Comparison of ENCODE assay signal across 21 cellular contexts in the genomic region with DNA sequence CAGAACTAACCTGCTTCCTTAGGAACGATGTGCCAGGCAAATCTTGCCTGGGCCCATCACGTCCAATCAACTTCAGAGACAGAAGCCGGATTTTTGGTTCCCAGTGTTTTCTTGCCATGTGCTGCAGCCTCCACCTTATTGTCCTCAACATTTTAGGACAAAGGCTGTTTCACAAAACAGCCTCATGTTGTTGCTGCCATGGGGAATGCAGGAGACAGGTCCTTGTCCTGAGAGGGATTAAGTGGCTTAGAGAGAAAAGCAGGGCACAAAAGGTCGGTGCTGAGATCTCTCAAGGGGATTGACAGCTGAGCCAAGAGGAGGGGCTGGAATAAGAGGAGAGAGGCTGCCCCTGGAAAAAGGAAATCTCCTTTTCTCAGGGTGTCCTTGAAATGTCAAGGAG. TPM values are rescaled to one million over a fixed set of nuclear protein-coding genes. Genes with fewer than 3 reads are reported as not detected.
DNase-seq lines count a peak whose midpoint lies in the region; ATAC-seq and TF ChIP-seq lines count a peak whose summit lies in the region.
"Had no signal": no experiment of that assay in that cellular context is flagged by ENCODE, and none has a peak within 500 bp of the region (broad histone marks: within the 10 kb centered on the region; RNA-seq: fewer than 3 reads in every experiment).

No MANE protein-coding gene starts in this region.

- no peak overlapping the region for H3K4me2 ChIP-seq in trophoblast cell (ENCODE audit: low read length)

- no peak overlapping the region for H3K4ac ChIP-seq in trophoblast cell (ENCODE audit: low read depth, low read length)

- H3K4me3 ChIP-seq in WERI-Rb-1 (ENCODE audit: low read depth, low read length): no peak overlapping the region
- peak overlapping the region; percentile 39 for H3K4me3 ChIP-seq in trophoblast cell (ENCODE audit: low read depth, low read length)
- H3K4me3 ChIP-seq in mucosa of descending colon: no peak overlapping the region
- no peak overlapping the region for H3K4me3 ChIP-seq in adrenal gland
- no peak overlapping the region for H3K4me3 ChIP-seq in dorsolateral prefrontal cortex
- H3K4me3 ChIP-seq: uterus had no signal

- no peaks in the 10 kb centered on the region for H3K79me2 ChIP-seq in trophoblast cell (ENCODE audit: control insufficient read depth, insufficient read depth, low read length, poor library complexity)

- H3K27me3 ChIP-seq in WERI-Rb-1 (ENCODE audit: insufficient read depth, low read depth, severe bottlenecking) (no peaks in the 10 kb centered on the region), trophoblast cell (ENCODE audit: insufficient read depth, low read length) (no peaks in the 10 kb centered on the region), adrenal gland (no peaks in the 10 kb centered on the region), dorsolateral prefrontal cortex (no peaks in the 10 kb centered on the region)
- H3K27me3 ChIP-seq: BE2C, uterus had no signal

- H3K79me1 ChIP-seq in trophoblast cell (ENCODE audit: low read length): no peaks in the 10 kb centered on the region

- no peak overlapping the region for H2AFZ ChIP-seq in trophoblast cell (ENCODE audit: insufficient read depth, low read length, poor library complexity)

- H2BK120ac ChIP-seq in trophoblast cell (ENCODE audit: insufficient read depth, low read length, poor library complexity): no peak overlapping the region

- intact Hi-C loops in mucosa of descending colon (cut with DNase I, micrococcal nuclease) (no loop called here), adrenal gland (cut with DNase I) (no loop called here), dorsolateral prefrontal cortex (cut with DNase I) (no loop called here)

- H4K12ac ChIP-seq in trophoblast cell (ENCODE audit: low read depth, low read length): no peak overlapping the region

- TF ChIP-seq CTCF in WERI-Rb-1 (IDR thresholded peaks at IDR 0.05; ENCODE audit: low read depth, low read length) (no peak), mucosa of descending colon (IDR thresholded peaks at IDR 0.05) (no peak), adrenal gland (IDR thresholded peaks at IDR 0.05) (no peak), dorsolateral prefrontal cortex (IDR thresholded peaks at IDR 0.05 in 54 of 56, conservative IDR thresholded peaks at IDR 0.05 in 2 of 56; ENCODE audit: low read depth in 1 of 56, partially characterized antibody in 56 of 56) (no peak)

- H3K18ac ChIP-seq in trophoblast cell (ENCODE audit: low read length): no peak overlapping the region

- no peaks in the 10 kb centered on the region for H3K4me1 ChIP-seq in trophoblast cell (ENCODE audit: control insufficient read depth in 1 of 2, insufficient read depth in 2 of 2, low read length in 2 of 2)
- no peaks in the 10 kb centered on the region for H3K4me1 ChIP-seq in mucosa of descending colon (ENCODE audit: low read depth)
- no peaks in the 10 kb centered on the region for H3K4me1 ChIP-seq in adrenal gland (replicated peaks in 1 of 2)
- H3K4me1 ChIP-seq: BE2C, uterus had no signal

- H3K14ac ChIP-seq in trophoblast cell (ENCODE audit: low read length): no peak overlapping the region

- no CpG with 5 or more reads among the region's 4 CpGs for WGBS in trophoblast cell (ENCODE audit: extremely low coverage, insufficient coverage, insufficient read length)
- WGBS in adrenal gland, 4 donors: 52 to 72% (median 61%) methylated on average over 4 of the region's 4 CpGs

- H2AK5ac ChIP-seq in trophoblast cell (ENCODE audit: low read length): no peak overlapping the region

- H3K9ac ChIP-seq in trophoblast cell (ENCODE audit: low read length): no peak overlapping the region

- no peak overlapping the region for H4K8ac ChIP-seq in trophoblast cell (ENCODE audit: low read depth, low read length)

- no peak overlapping the region for H2BK12ac ChIP-seq in trophoblast cell (ENCODE audit: low read length)

- ATAC-seq in mucosa of descending colon: no peak
- ATAC-seq: HCT116, left colon had no signal

- no peaks in the 10 kb centered on the region for H3K9me3 ChIP-seq in WERI-Rb-1 (ENCODE audit: severe bottlenecking)
- peaks cover 2% of the 10 kb centered on the region for H3K9me3 ChIP-seq in trophoblast cell (ENCODE audit: insufficient read depth, low read depth, low read length)
- H3K9me3 ChIP-seq in mucosa of descending colon: no peaks in the 10 kb centered on the region
- no peaks in the 10 kb centered on the region for H3K9me3 ChIP-seq in adrenal gland (replicated peaks in 1 of 3)
- H3K9me3 ChIP-seq: BE2C, uterus had no signal

- H2BK5ac ChIP-seq in trophoblast cell (ENCODE audit: low read depth, low read length, poor library complexity): no peak overlapping the region

- H3K36me3 ChIP-seq in WERI-Rb-1: no peaks in the 10 kb centered on the region
- H3K36me3 ChIP-seq in trophoblast cell (ENCODE audit: control insufficient read depth in 1 of 2, insufficient read depth in 2 of 2, low read length in 2 of 2): no peaks in the 10 kb centered on the region
- no peaks in the 10 kb centered on the region for H3K36me3 ChIP-seq in mucosa of descending colon (ENCODE audit: low read depth)
- no peaks in the 10 kb centered on the region for H3K36me3 ChIP-seq in adrenal gland (replicated peaks in 1 of 2)
- H3K36me3 ChIP-seq: BE2C, uterus had no signal

- no peak overlapping the region for H3K27ac ChIP-seq in WERI-Rb-1
- H3K27ac ChIP-seq in trophoblast cell (ENCODE audit: low read depth, low read length): no peak overlapping the region
- no peak overlapping the region for H3K27ac ChIP-seq in adrenal gland
- H3K27ac ChIP-seq in dorsolateral prefrontal cortex: no peak overlapping the region
- H3K27ac ChIP-seq: uterus had no signal

- no peak for TF ChIP-seq POLR2A in adrenal gland (IDR thresholded peaks at IDR 0.05)

- no peak overlapping the region for H3K23ac ChIP-seq in trophoblast cell (ENCODE audit: low read length)

- peak; percentile 22 for DNase-seq in NCI-H146 (lab: John Stamatoyannopoulos, UW)
- no peak for DNase-seq in NCI-H146 treated with DMSO at 0.1 percent for 48 hours (lab: John Stamatoyannopoulos, UW; ENCODE audit: unreplicated experiment)
- peak; percentile 58 for DNase-seq in NCI-H2029 (lab: John Stamatoyannopoulos, UW)
- DNase-seq in WERI-Rb-1: peak; percentile 74
- DNase-seq in trophoblast cell: no peak
- no peak for DNase-seq in mucosa of descending colon
- DNase-seq in adrenal gland: no peak
- DNase-seq in dorsolateral prefrontal cortex: no peak
- DNase-seq: activated CD4-positive, alpha-beta memory T cell treated with anti-CD3 and anti-CD28 coated beads, Interleukin-2, amount 10 ng/mL, durations not matched to agents 7 days and 5 days; activated naive CD4-positive, alpha-beta T cell treated with anti-CD3 and anti-CD28 coated beads, Interleukin-2, amount 10 ng/mL, durations not matched to agents 7 days and 5 days; activated T-cell treated with anti-CD3 and anti-CD28 coated beads, Interleukin-2, amount 50 U/mL, for 1 hour; aorta; BE2C; central memory CD4-positive, alpha-beta T cell; effector memory CD4-positive, alpha-beta T cell; left colon; NCI-H510A treated with DMSO at 0.1 percent for 48 hours; nucleus accumbens; SHP77 treated with DMSO at 0.1 percent for 48 hours; uterus had no signal

- H4K91ac ChIP-seq in trophoblast cell (ENCODE audit: low read depth, low read length): no peak overlapping the region

RNA-seq across cellular contexts. Expression of a gene that starts 11.3 kb away (rescaled TPM):
- 0.08 and 0.19 TPM in 2 replicates for polyA plus RNA-seq in trophoblast cell (2013)
- total RNA-seq in mucosa of descending colon (10 to 100 TPM in 2 of 3 donors, 1 to 10 TPM in 1; 7.9 to 11.9 (median 10.7) TPM), adrenal gland (10 to 100 TPM in 2 of 8 donors, 1 to 10 TPM in 6; 4.2 to 12.4 (median 7.7) TPM), dorsolateral prefrontal cortex (10 to 100 TPM in 117 of 120 experiments, 1 to 10 TPM in 3; 8.1 to 27.6 (median 16.2) TPM)
- polyA plus RNA-seq in adrenal gland: 1 to 10 TPM; 5.6 to 8.7 (median 8.1) TPM

Comparison
In these comparisons a context has a peak if more than half of its experiments do, and no peak if none do; other contexts are left out.
1. DNase-seq: peak in NCI-H146 (single experiment), NCI-H2029 (single experiment) and WERI-Rb-1 (single experiment); none in NCI-H146 treated with DMSO at 0.1 percent for 48 hours (single experiment), trophoblast cell (0 of 2), mucosa of descending colon (0 of 3), adrenal gland (0 of 7) and dorsolateral prefrontal cortex (0 of 10).